In the genomic region with DNA sequence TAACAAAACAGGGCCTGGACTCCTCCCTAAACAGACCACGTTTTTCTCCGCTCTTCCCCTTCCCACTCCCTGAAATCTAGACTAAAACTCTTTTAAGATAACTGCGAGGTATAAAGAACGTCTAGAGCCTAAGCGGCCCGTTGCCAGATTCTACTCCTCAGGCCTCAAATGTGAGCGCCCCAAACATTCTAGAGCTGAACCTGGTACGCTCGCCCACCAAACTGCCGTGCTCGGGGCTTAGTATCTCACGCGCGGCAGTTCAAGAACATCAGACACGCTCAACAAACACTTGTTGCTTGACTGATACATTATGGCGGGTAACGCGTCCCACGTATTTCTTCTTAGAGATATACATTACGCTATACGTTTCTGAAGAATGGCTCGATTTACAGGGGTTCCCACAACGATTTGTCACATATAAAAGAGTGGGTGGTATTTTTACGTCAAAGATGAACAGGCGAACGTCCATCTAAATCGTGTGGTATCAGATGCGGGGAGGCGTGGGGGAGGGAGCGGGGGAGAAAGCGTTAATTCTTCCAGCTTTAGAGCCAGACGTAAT, we compare ENCODE assay signal across 8 cellular contexts. TPM values are rescaled to one million over a fixed set of nuclear protein-coding genes. Genes with fewer than 3 reads are reported as not detected.
DNase-seq lines count a peak whose midpoint lies in the region; ATAC-seq and TF ChIP-seq lines count a peak whose summit lies in the region.

No MANE protein-coding gene starts in this region.

- H3K4me3 ChIP-seq in Jurkat, Clone E6-1 (ENCODE audit: low read length): peak overlapping the region; percentile 73
- H3K4me3 ChIP-seq in astrocyte of the cerebellum (ENCODE audit: low read depth, low read length) (peak overlapping the region; percentile 73), iPS-18c (ENCODE audit: insufficient read depth, low read depth, low read length) (peak overlapping the region; percentile 92), spleen (peak overlapping the region; percentile 59 to 96 (median 80))

- peaks cover 4 to 70% (median 51%) of the 10 kb centered on the region in 6 donors for H3K4me1 ChIP-seq in spleen

- peak overlapping the region; percentile 90 to 96 (median 94) for H3K27ac ChIP-seq in spleen

- peaks cover 5% of the 10 kb centered on the region for H3K36me3 Mint-ChIP-seq in T-cell

- POLR2A ChIA-PET in GM10248 (lab: Yijun Ruan, JAX): interaction anchor here (1.0 to 1.8 kb wide), 3 partner anchors 12 to 473 kb away, joined by 3 to 14 read pairs (median 4); a partner anchor contains a TSS
- POLR2A ChIA-PET in T-cell (lab: Charles Lee): interaction anchor here (0.6 to 1.9 kb wide), 5 partner anchors 21 to 1401 kb away, joined by 3 to 11 read pairs (median 5); a partner anchor contains a TSS

- no peak for TF ChIP-seq POLR2A in spleen (IDR thresholded peaks at IDR 0.05)

- TF ChIP-seq CTCF in GM10248 (IDR thresholded peaks at IDR 0.05; ENCODE audit: control extremely low read depth, extremely low read depth, low read depth, missing control alignments) (no peak), astrocyte of the cerebellum (IDR thresholded peaks at IDR 0.05; ENCODE audit: low read depth, low read length, missing control alignments) (no peak), spleen (IDR thresholded peaks at IDR 0.05 in 8 of 11, conservative IDR thresholded peaks at IDR 0.05 in 3 of 11) (no peak)

- CTCF ChIA-PET in GM10248 (lab: Yijun Ruan, JAX): interaction anchor here (1.7 to 7.4 kb wide), 6 partner anchors 14 to 173 kb away, joined by 4 to 45 read pairs (median 22); a partner anchor contains a TSS
- CTCF ChIA-PET in T-cell (lab: Charles Lee): interaction anchor here (0.6 to 4.3 kb wide), 13 partner anchors 11 to 173 kb away, joined by 3 to 78 read pairs (median 7); a partner anchor contains a TSS

- H3K9me3 Mint-ChIP-seq in T-cell: no peaks in the 10 kb centered on the region

- H3K9me3 ChIP-seq in iPS-18c (ENCODE audit: control insufficient read depth, insufficient read depth, low read length) (no peaks in the 10 kb centered on the region), spleen (no peaks in the 10 kb centered on the region)

- WGBS in spleen, 5 donors: 0 to 1% (median 1%) methylated on average over 24 to 32 of the region's 32 CpGs

- peak overlapping the region; percentile 99 to 100 for H3K27ac Mint-ChIP-seq in T-cell

- H3K36me3 ChIP-seq in spleen: peaks cover 0 to 18% (median 0%) of the 10 kb centered on the region in 6 donors

- peaks cover 59 to 66% (median 61%) of the 10 kb centered on the region in 3 donors for H3K4me1 Mint-ChIP-seq in T-cell

- intact Hi-C loops in spleen (cut with DNase I; ENCODE audit: low total_unique reads): no loop called here

- peak overlapping the region; percentile 91 to 98 (median 97) for H3K4me3 Mint-ChIP-seq in T-cell

- no peaks in the 10 kb centered on the region for H3K27me3 ChIP-seq in spleen (replicated peaks in 1 of 7)

- ATAC-seq in T-cell (replicated peaks in 1 of 4) (peak; percentile 5 to 16 (median 10)), GM18858 (IDR thresholded peaks at IDR 0.05; ENCODE audit: unreplicated experiment) (no peak)

- DNase-seq in GM10248 (ENCODE audit: extremely low spot score): peak; percentile 29
- DNase-seq in Jurkat, Clone E6-1 (ENCODE audit: low read depth, low spot score): peak; percentile 46
- DNase-seq in T-cell: peak in 33 of 34 experiments; percentile 7 to 59 (median 36)
- DNase-seq in astrocyte of the cerebellum (ENCODE audit: low read depth): no peak
- DNase-seq in spleen: peak; percentile 83
- DNase-seq in NCI-H226: no peak

- in situ Hi-C loops in astrocyte of the cerebellum (cut with HindIII; ENCODE audit: low sequenced_read_pairs): loop anchor here (25.0 kb wide), 1 partner anchor 164 kb away; a partner anchor contains a TSS

- no peaks in the 10 kb centered on the region for H3K27me3 Mint-ChIP-seq in T-cell

RNA-seq across cellular contexts. Expression of a gene that starts 0.6 kb away (rescaled TPM):
- 32.3 TPM for polyA plus RNA-seq in Jurkat, Clone E6-1 (2012; ENCODE audit: insufficient read depth, insufficient read length)
- 10 to 100 TPM; 19.1 to 41.8 (median 33.5) TPM for total RNA-seq in T-cell
- 10 to 100 TPM in 5 of 7 donors, 1 to 10 TPM in 2; 6.6 to 25.1 (median 18.2) TPM for total RNA-seq in spleen
- polyA plus RNA-seq in spleen: 10 to 100 TPM; 19.6 to 31.7 (median 26.3) TPM

RNA-seq across cellular contexts. Expression of a gene that starts 0.8 kb away (rescaled TPM):
- polyA plus RNA-seq in Jurkat, Clone E6-1 (2012; ENCODE audit: insufficient read depth, insufficient read length): 18.0 TPM
- total RNA-seq in T-cell: 10 to 100 TPM; 14.8 to 28.3 (median 16.8) TPM
- total RNA-seq in spleen: 10 to 100 TPM; 11.9 to 28.7 (median 18.2) TPM
- polyA plus RNA-seq in spleen: 1 to 10 TPM; 5.2 to 7.1 (median 6.3) TPM

RNA-seq across cellular contexts. Expression of a gene that starts 21.4 kb away (rescaled TPM):
- 164 TPM for polyA plus RNA-seq in Jurkat, Clone E6-1 (2012; ENCODE audit: insufficient read depth, insufficient read length)
- 10 to 100 TPM; 14.8 to 21.9 (median 18.3) TPM for total RNA-seq in T-cell
- total RNA-seq in spleen: 10 to 100 TPM; 21.7 to 36.7 (median 25.3) TPM
- 10 to 100 TPM; 18.0 to 33.9 (median 31.9) TPM for polyA plus RNA-seq in spleen

RNA-seq across cellular contexts. Expression of a gene that starts 25.6 kb away (rescaled TPM):
- polyA plus RNA-seq in Jurkat, Clone E6-1 (2012; ENCODE audit: insufficient read depth, insufficient read length): 3.8 TPM
- total RNA-seq in T-cell (10 to 100 TPM; 14.0 to 27.1 (median 19.3) TPM), spleen (10 to 100 TPM; 15.1 to 24.4 (median 17.6) TPM)
- polyA plus RNA-seq in spleen: 1 to 10 TPM; 6.5 to 7.4 (median 7.2) TPM

Comparison
In these comparisons a context has a peak if more than half of its experiments do, and no peak if none do; other contexts are left out.
1. DNase-seq: peak in GM10248 (single experiment), Jurkat, Clone E6-1 (single experiment), T-cell (33 of 34) and spleen (single experiment); none in astrocyte of the cerebellum (single experiment) and NCI-H226 (single experiment).
2. Peak in every context shown above with its lines, with median percentiles within 50 percentile points of each other: H3K4me3 ChIP-seq.